ENCODE assay signal across 23 cellular contexts in genomic region chrX:38273453-38273852, GRCh38. TPM values are rescaled to one million over a fixed set of nuclear protein-coding genes. Genes with fewer than 3 reads are reported as not detected.
A peak's percentile ranks its signal among the peaks of the same experiment; 100 is the strongest.
DNase-seq lines count a peak whose midpoint lies in the region; ATAC-seq, FAIRE-seq and TF ChIP-seq lines count a peak whose summit lies in the region.
"Had no signal": no experiment of that assay in that cellular context is flagged by ENCODE, and none has a peak within 500 bp of the region (broad histone marks: within the 10 kb centered on the region; RNA-seq: fewer than 3 reads in every experiment).

No MANE protein-coding gene starts in this region.

- no peak overlapping the region for H3K4me3 ChIP-seq in upper lobe of left lung
- H3K4me3 ChIP-seq: heart right ventricle, mucosa of descending colon, SK-N-MC, testis had no signal

- H3K4me3 Mint-ChIP-seq in activated CD4-positive, alpha-beta memory T cell treated with anti-CD3 and anti-CD28 coated beads for 36 hours = no peak overlapping the region
- H3K4me3 Mint-ChIP-seq: WTC11 had no signal

- no peaks in the 10 kb centered on the region for H3K36me3 ChIP-seq in upper lobe of left lung

- TF ChIP-seq CTCF in upper lobe of left lung (IDR thresholded peaks at IDR 0.05) = no peak

- no peaks in the 10 kb centered on the region for H3K27me3 ChIP-seq in upper lobe of left lung
- H3K27me3 ChIP-seq: testis had no signal

- no peak overlapping the region for H3K27ac ChIP-seq in upper lobe of left lung
- H3K27ac ChIP-seq: heart right ventricle, SK-N-MC, testis had no signal

- intact Hi-C loops in activated CD4-positive, alpha-beta memory T cell treated with anti-CD3 and anti-CD28 coated beads for 36 hours (cut with micrococcal nuclease) = no loop called here

- CTCF ChIA-PET in activated CD4-positive, alpha-beta memory T cell treated with anti-CD3 and anti-CD28 coated beads for 36 hours (lab: Charles Lee) = no interaction called here

- ATAC-seq in GM19395 (IDR thresholded peaks at IDR 0.05; ENCODE audit: unreplicated experiment) (peak; percentile 51), HG02798 (IDR thresholded peaks at IDR 0.05; ENCODE audit: poor library complexity, unreplicated experiment) (peak; percentile 52), HG03378 (IDR thresholded peaks at IDR 0.05; ENCODE audit: unreplicated experiment) (peak; percentile 51), upper lobe of left lung (ENCODE audit: low FRiP score in 2 of 2) (no peak)
- ATAC-seq: heart right ventricle, HepG2, left ventricle myocardium superior, mucosa of descending colon, WTC11 had no signal

- WGBS in upper lobe of left lung, 2 donors = 74 to 92% methylated on average over 1 of the region's 1 CpG

- no peak for TF ChIP-seq POLR2A in upper lobe of left lung (IDR thresholded peaks at IDR 0.05)

- POLR2A ChIA-PET in activated CD4-positive, alpha-beta memory T cell treated with anti-CD3 and anti-CD28 coated beads for 36 hours (lab: Charles Lee) = no interaction called here

- no peaks in the 10 kb centered on the region for H3K9me3 ChIP-seq in upper lobe of left lung
- H3K9me3 ChIP-seq: heart right ventricle, mucosa of descending colon, testis had no signal

- H3K9me3 Mint-ChIP-seq in activated CD4-positive, alpha-beta memory T cell treated with anti-CD3 and anti-CD28 coated beads for 36 hours = no peaks in the 10 kb centered on the region
- H3K9me3 Mint-ChIP-seq: WTC11 had no signal

- no peaks in the 10 kb centered on the region for H3K4me1 Mint-ChIP-seq in activated CD4-positive, alpha-beta memory T cell treated with anti-CD3 and anti-CD28 coated beads for 36 hours (ENCODE audit: low read depth)

- FAIRE-seq in GM18507 (lab: Jason Lieb, UNC) = peak; percentile 81
- FAIRE-seq: HepG2 had no signal

- no peak for DNase-seq in GM18507 (ENCODE audit: extremely low spot score, insufficient read length, low read depth)
- DNase-seq in upper lobe of left lung = no peak
- DNase-seq in NCI-H2227 treated with DMSO at 0.1 percent for 48 hours (lab: John Stamatoyannopoulos, UW) = no peak
- no peak for DNase-seq in NCI-H82 (lab: John Stamatoyannopoulos, UW)
- no peak for DNase-seq in activated CD4-positive, alpha-beta memory T cell treated with anti-CD3 and anti-CD28 coated beads for 36 hours
- DNase-seq: activated CD4-positive, alpha-beta T cell treated with anti-CD3 and anti-CD28 coated beads, Interleukin-2, amount 50 U/mL, for 48 hours; activated gamma-delta T cell treated with Interleukin-2 at 50 U/mL for 16 hours; C1 segment of cervical spinal cord; Calu3; H7; heart right ventricle; left ventricle myocardium superior; mucosa of descending colon; NCI-H1436; NCI-H524; RPMI8226; testis had no signal

- H3K27me3 Mint-ChIP-seq in activated CD4-positive, alpha-beta memory T cell treated with anti-CD3 and anti-CD28 coated beads for 36 hours = no peaks in the 10 kb centered on the region

- no peak overlapping the region for H3K27ac Mint-ChIP-seq in activated CD4-positive, alpha-beta memory T cell treated with anti-CD3 and anti-CD28 coated beads for 36 hours
- H3K27ac Mint-ChIP-seq: WTC11 had no signal

- peaks cover 14% of the 10 kb centered on the region for H3K36me3 Mint-ChIP-seq in activated CD4-positive, alpha-beta memory T cell treated with anti-CD3 and anti-CD28 coated beads for 36 hours

- peaks cover 0 to 6% (median 2%) of the 10 kb centered on the region in 4 donors for H3K4me1 ChIP-seq in upper lobe of left lung
- H3K4me1 ChIP-seq: testis had no signal

- no peak for TF ChIP-seq EP300 in upper lobe of left lung (IDR thresholded peaks at IDR 0.05)

RNA-seq across cellular contexts. Expression of gene SRPX, which starts 52.8 kb away (rescaled TPM):
- total RNA-seq in upper lobe of left lung = 10 to 100 TPM in 5 of 6 donors, 1 to 10 TPM in 1; 1.0 to 76.6 (median 41.3) TPM
- under 1 TPM; 0.24 TPM for total RNA-seq in activated CD4-positive, alpha-beta memory T cell treated with anti-CD3 and anti-CD28 coated beads for 36 hours
- total RNA-seq: HepG2 had no signal

RNA-seq across cellular contexts. Expression of gene RPGR, which starts 53.9 kb away (rescaled TPM):
- total RNA-seq in upper lobe of left lung = 10 to 100 TPM; 15.8 to 82.8 (median 30.1) TPM
- 1 to 10 TPM; 5.7 to 8.3 TPM for total RNA-seq in activated CD4-positive, alpha-beta memory T cell treated with anti-CD3 and anti-CD28 coated beads for 36 hours

Comparison
In these comparisons a context has a peak if more than half of its experiments do, and no peak if none do; other contexts are left out.
1. ATAC-seq: peak in GM19395 (single experiment), HG02798 (single experiment) and HG03378 (single experiment); none in upper lobe of left lung (0 of 2).